11 cellular contexts compared by ENCODE assay signal in the genomic region with DNA sequence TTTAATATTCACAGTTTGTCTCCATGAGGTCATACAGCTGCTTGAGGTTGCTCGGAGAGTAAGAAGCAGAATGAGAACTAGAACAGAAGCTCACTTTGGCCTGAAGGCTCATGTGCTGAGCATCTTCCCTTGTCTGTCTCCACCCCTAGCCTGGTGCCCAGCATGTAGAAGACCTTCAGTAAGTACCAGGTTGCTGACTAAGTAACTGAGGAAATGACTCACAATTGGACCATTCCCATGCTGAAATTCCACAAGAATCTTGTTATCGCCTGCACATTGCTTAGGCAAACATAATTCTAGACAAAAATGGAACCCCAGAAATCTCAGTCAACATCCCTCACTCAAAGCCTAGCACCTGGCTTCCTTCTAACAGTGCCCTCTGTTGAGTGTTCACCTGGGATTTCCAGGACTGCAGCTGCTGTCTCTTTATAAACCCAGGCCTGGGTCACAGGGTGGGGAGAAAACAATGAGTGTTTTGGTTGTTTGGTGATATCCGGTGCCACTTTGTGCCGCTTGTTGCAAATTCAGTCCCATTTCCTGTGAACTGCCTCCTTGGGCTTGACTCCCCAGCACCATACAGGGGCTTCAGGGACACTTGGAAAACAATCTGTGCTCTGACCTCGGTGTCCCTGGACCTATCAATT.
DNase-seq lines count a peak whose midpoint lies in the region; ATAC-seq and TF ChIP-seq lines count a peak whose summit lies in the region.
"Had no signal": no experiment of that assay in that cellular context is flagged by ENCODE, and none has a peak within 500 bp of the region (broad histone marks: within the 10 kb centered on the region; RNA-seq: fewer than 3 reads in every experiment).

No MANE protein-coding gene starts in this region.

- no peaks in the 10 kb centered on the region for H3K27me3 ChIP-seq in left lung
- H3K27me3 ChIP-seq: right atrium auricular region had no signal

- H3K36me3 ChIP-seq in left lung: no peaks in the 10 kb centered on the region
- H3K36me3 ChIP-seq: right atrium auricular region had no signal

- no peak overlapping the region for H3K27ac ChIP-seq in left lung
- H3K27ac ChIP-seq: right atrium auricular region had no signal

- peaks cover 0 to 4% of the 10 kb centered on the region in 2 donors for H3K4me1 ChIP-seq in left lung

- H3K9me3 ChIP-seq in left lung: peaks cover 0 to 3% of the 10 kb centered on the region in 2 donors
- H3K9me3 ChIP-seq: right atrium auricular region had no signal

- no peak for TF ChIP-seq CTCF in left lung (IDR thresholded peaks at IDR 0.05)

- DNase-seq in AG20443 (ENCODE audit: low spot score): peak; percentile 82
- DNase-seq in HS-27A (ENCODE audit: low read depth): peak; percentile 59
- peak; percentile 71 for DNase-seq in astrocyte of the hippocampus (ENCODE audit: low read depth, low spot score)
- no peak for DNase-seq in left lung
- no peak for DNase-seq in NK-92 treated with Interleukin-12 subunit alpha and Interleukin-12 subunit beta, amount 100 ng/mL, for 24 hours (lab: John Stamatoyannopoulos, UW)
- no peak for DNase-seq in DMS79 (lab: John Stamatoyannopoulos, UW)
- DNase-seq in MV-4-11 (lab: John Stamatoyannopoulos, UW): no peak
- DNase-seq: SHP77 treated with DMSO at 0.1 percent for 48 hours; stimulated activated naive CD8-positive, alpha-beta T cell treated with anti-CD3 and anti-CD28 coated beads, Interleukin-15, Interleukin-2, amounts not matched to agents 100 U/mL and 50 U/mL, for 24 hours had no signal

- intact Hi-C loops in left lung (cut with DNase I): no loop called here

- no peak overlapping the region for H3K4me3 ChIP-seq in left lung
- H3K4me3 ChIP-seq: right atrium auricular region had no signal

- ATAC-seq in left lung: peak; percentile 58
- no peak for ATAC-seq in GM19467 (IDR thresholded peaks at IDR 0.05; ENCODE audit: unreplicated experiment)
- ATAC-seq: stimulated activated naive CD8-positive, alpha-beta T cell treated with anti-CD3 and anti-CD28 coated beads, Interleukin-15, Interleukin-2, amounts not matched to agents 100 U/mL and 50 U/mL, for 24 hours had no signal

Comparison
In these comparisons a context has a peak if more than half of its experiments do, and no peak if none do; other contexts are left out.
1. DNase-seq: peak in AG20443 (single experiment), HS-27A (single experiment) and astrocyte of the hippocampus (single experiment); none in left lung (0 of 2), NK-92 treated with Interleukin-12 subunit alpha and Interleukin-12 subunit beta, amount 100 ng/mL, for 24 hours (single experiment), DMS79 (single experiment) and MV-4-11 (single experiment).